9 cellular contexts compared by ENCODE assay signal in genomic region chr2:33272001-33272400, GRCh38.
A peak's percentile ranks its signal among the peaks of the same experiment; 100 is the strongest.
DNase-seq lines count a peak whose midpoint lies in the region; ATAC-seq and TF ChIP-seq lines count a peak whose summit lies in the region.
"Had no signal": no experiment of that assay in that cellular context is flagged by ENCODE, and none has a peak within 500 bp of the region (broad histone marks: within the 10 kb centered on the region; RNA-seq: fewer than 3 reads in every experiment).

No MANE protein-coding gene starts in this region.

- DNase-seq in LHCN-M2 (ENCODE audit: low read depth), result peak; percentile 63
- no peak for DNase-seq in naive thymus-derived CD4-positive, alpha-beta T cell
- no peak for DNase-seq in mucosa of descending colon
- no peak for DNase-seq in SIG-M5 treated with dmso at 0.1 percent for 504 hours (lab: John Stamatoyannopoulos, UW; ENCODE audit: unreplicated experiment)
- DNase-seq in left cardiac atrium, result no peak
- no peak for DNase-seq in stimulated activated CD4-positive, alpha-beta T cell treated with anti-CD3 and anti-CD28 coated beads, Interleukin-2, amount 100 ng/mL, for 24 hours

- no peaks in the 10 kb centered on the region for H3K9me3 ChIP-seq in naive thymus-derived CD4-positive, alpha-beta T cell (ENCODE audit: control insufficient read depth in 2 of 3, low read length in 3 of 3)
- H3K9me3 ChIP-seq in mucosa of descending colon, result no peaks in the 10 kb centered on the region

- no peak overlapping the region for H3K4me3 ChIP-seq in naive thymus-derived CD4-positive, alpha-beta T cell (ENCODE audit: low read length)
- no peak overlapping the region for H3K4me3 ChIP-seq in mucosa of descending colon
- H3K4me3 ChIP-seq: skin epidermis had no signal

- H3K36me3 Mint-ChIP-seq in naive thymus-derived CD4-positive, alpha-beta T cell, result peaks cover 0 to 3% (median 0%) of the 10 kb centered on the region in 5 donors

- no peak overlapping the region for H3K27ac ChIP-seq in naive thymus-derived CD4-positive, alpha-beta T cell (ENCODE audit: low read depth, low read length)

- peaks cover 0 to 12% of the 10 kb centered on the region in 2 donors for H3K4me1 ChIP-seq in naive thymus-derived CD4-positive, alpha-beta T cell (ENCODE audit: control insufficient read depth in 2 of 2, insufficient read depth in 2 of 2, low read length in 2 of 2)
- H3K4me1 ChIP-seq in mucosa of descending colon (ENCODE audit: low read depth), result no peaks in the 10 kb centered on the region

- ATAC-seq in GM18873 (IDR thresholded peaks at IDR 0.05; ENCODE audit: low FRiP score, unreplicated experiment) (peak; percentile 95), HG02571 (IDR thresholded peaks at IDR 0.05; ENCODE audit: unreplicated experiment) (peak; percentile 96), mucosa of descending colon (no peak), left cardiac atrium (no peak)
- ATAC-seq in naive thymus-derived CD4-positive, alpha-beta T cell, result peak; percentile 45

- intact Hi-C loops in naive thymus-derived CD4-positive, alpha-beta T cell (cut with micrococcal nuclease), result no loop called here
- intact Hi-C loops in mucosa of descending colon (cut with DNase I, micrococcal nuclease) (no loop called here), left cardiac atrium (cut with DNase I) (loop anchor here in 1 of 2 donors (10.0 kb wide), 1 partner anchor 497 kb away; no protein-coding TSS in a partner anchor)

- H3K27ac Mint-ChIP-seq in naive thymus-derived CD4-positive, alpha-beta T cell, result no peak overlapping the region

- CTCF ChIA-PET in naive thymus-derived CD4-positive, alpha-beta T cell (lab: Charles Lee), result no interaction called here

- peaks cover 0 to 9% (median 4%) of the 10 kb centered on the region in 5 donors for H3K27me3 Mint-ChIP-seq in naive thymus-derived CD4-positive, alpha-beta T cell

- H3K9me3 Mint-ChIP-seq in naive thymus-derived CD4-positive, alpha-beta T cell, result peaks cover 0 to 5% (median 0%) of the 10 kb centered on the region in 11 donors

- no peak overlapping the region for H3K4me3 Mint-ChIP-seq in naive thymus-derived CD4-positive, alpha-beta T cell

- TF ChIP-seq CTCF in mucosa of descending colon (IDR thresholded peaks at IDR 0.05), result no peak

- POLR2A ChIA-PET in naive thymus-derived CD4-positive, alpha-beta T cell (lab: Charles Lee), result no interaction called here

- no peaks in the 10 kb centered on the region for H3K27me3 ChIP-seq in naive thymus-derived CD4-positive, alpha-beta T cell (ENCODE audit: control insufficient read depth in 2 of 2, insufficient read depth in 2 of 2, low read length in 2 of 2)

- H3K4me1 Mint-ChIP-seq in naive thymus-derived CD4-positive, alpha-beta T cell, result peaks cover 0 to 7% (median 0%) of the 10 kb centered on the region in 7 donors

- H3K36me3 ChIP-seq in naive thymus-derived CD4-positive, alpha-beta T cell (ENCODE audit: control insufficient read depth in 2 of 3, insufficient read depth in 3 of 3, low read length in 3 of 3), result no peaks in the 10 kb centered on the region
- H3K36me3 ChIP-seq in mucosa of descending colon (ENCODE audit: low read depth), result no peaks in the 10 kb centered on the region

Comparison
In these comparisons a context has a peak if more than half of its experiments do, and no peak if none do; other contexts are left out.
1. ATAC-seq: peak in GM18873 (single experiment), HG02571 (single experiment) and naive thymus-derived CD4-positive, alpha-beta T cell (single experiment); none in mucosa of descending colon (single experiment) and left cardiac atrium (0 of 2).